8 cellular contexts compared by ENCODE assay signal in genomic region chr10:117175215-117175900, GRCh38. TPM values are rescaled to one million over a fixed set of nuclear protein-coding genes. Genes with fewer than 3 reads are reported as not detected.
DNase-seq lines count a peak whose midpoint lies in the region; ATAC-seq and TF ChIP-seq lines count a peak whose summit lies in the region.

No MANE protein-coding gene starts in this region.

- DNase-seq in T-cell (peak in 19 of 34 experiments; percentile 5 to 35 (median 17)), DMS79 (lab: John Stamatoyannopoulos, UW) (no peak), middle frontal gyrus (ENCODE audit: extremely low spot score, low spot score) (no peak)

- peak overlapping the region in 6 of 11 experiments; percentile 1 to 25 (median 17); a peak in 5 of 22 replicates for H3K27ac ChIP-seq in BLaER1 treated with 17β-estradiol and CSF1 and Interleukin-3, amounts not matched to agents 10 nM and 100 nM
- H3K27ac ChIP-seq in esophagus (ENCODE audit: low read depth in 2 of 2, low read length in 1 of 2) (no peak overlapping the region), neural cell (ENCODE audit: low read length) (no peak overlapping the region)

- H3K9me3 Mint-ChIP-seq in T-cell, result no peaks in the 10 kb centered on the region

- peak overlapping the region; percentile 56 to 74 (median 67) for H3K4me3 ChIP-seq in BLaER1 treated with 17β-estradiol and CSF1 and Interleukin-3, amounts not matched to agents 10 nM and 100 nM
- peak overlapping the region; percentile 42 to 45 for H3K4me3 ChIP-seq in esophagus (ENCODE audit: low read depth in 1 of 2, low read length in 2 of 2)
- H3K4me3 ChIP-seq in neural cell (ENCODE audit: low read length), result peak overlapping the region; percentile 66

- peak overlapping the region; percentile 16 for H2AFZ ChIP-seq in neural cell (ENCODE audit: low read depth, low read length)

- WGBS in esophagus, 2 donors, result 1 to 3% methylated on average over 46 of the region's 46 CpGs

- H3K36me3 Mint-ChIP-seq in T-cell, result no peaks in the 10 kb centered on the region

- H3K27me3 ChIP-seq in BLaER1 treated with 17β-estradiol and CSF1 and Interleukin-3, amounts not matched to agents 10 nM and 100 nM, result peaks cover 4 to 18% (median 6%) of the 10 kb centered on the region in 11 experiments
- H3K27me3 ChIP-seq in esophagus (ENCODE audit: control insufficient read depth in 1 of 2, insufficient read depth in 2 of 2, low read length in 2 of 2) (no peaks in the 10 kb centered on the region), neural cell (ENCODE audit: insufficient read depth, low read depth, low read length) (peaks cover 18% of the 10 kb centered on the region)

- ATAC-seq in GM18868 (IDR thresholded peaks at IDR 0.05; ENCODE audit: unreplicated experiment), result peak; percentile 38
- peak; percentile 41 for ATAC-seq in HG03064 (IDR thresholded peaks at IDR 0.05; ENCODE audit: low read depth, unreplicated experiment)
- ATAC-seq in T-cell (replicated peaks in 1 of 4), result peak; percentile 59 to 69 (median 62)

- CTCF ChIA-PET in T-cell (lab: Charles Lee), result interaction anchor here (0.5 to 3.1 kb wide), 35 partner anchors 9 to 1580 kb away, joined by 3 to 108 read pairs (median 4); partner anchors contain the start of genes CACUL1 (in 1 of the 2) and KCNK18 (in 1 of the 2)

- peaks cover 15 to 18% (median 17%) of the 10 kb centered on the region in 3 donors for H3K4me1 Mint-ChIP-seq in T-cell

- no peaks in the 10 kb centered on the region for H3K9me3 ChIP-seq in BLaER1 treated with 17β-estradiol and CSF1 and Interleukin-3, amounts not matched to agents 10 nM and 100 nM (replicated peaks in 1 of 11)
- H3K9me3 ChIP-seq in esophagus (ENCODE audit: control insufficient read depth in 2 of 2, insufficient read depth in 1 of 2, low read depth in 1 of 2, low read length in 1 of 2) (no peaks in the 10 kb centered on the region), neural cell (ENCODE audit: low read length) (no peaks in the 10 kb centered on the region)

- peak overlapping the region; percentile 84 to 89 (median 88) for H3K4me3 Mint-ChIP-seq in T-cell

- peaks cover 33 to 39% of the 10 kb centered on the region in 2 donors for H3K27me3 Mint-ChIP-seq in T-cell

- H3K36me3 ChIP-seq in BLaER1 treated with 17β-estradiol and CSF1 and Interleukin-3, amounts not matched to agents 10 nM and 100 nM, result no peaks in the 10 kb centered on the region
- no peaks in the 10 kb centered on the region for H3K36me3 ChIP-seq in esophagus (ENCODE audit: control insufficient read depth in 2 of 2, insufficient read depth in 2 of 2, low read length in 1 of 2)
- H3K36me3 ChIP-seq in neural cell (ENCODE audit: insufficient read depth, low read length), result no peaks in the 10 kb centered on the region

- H3F3A ChIP-seq in neural cell (ENCODE audit: insufficient read depth, low read length, poor library complexity, severe bottlenecking), result no peaks in the 10 kb centered on the region

- H3K9ac ChIP-seq in BLaER1 treated with 17β-estradiol and CSF1 and Interleukin-3, amounts not matched to agents 10 nM and 100 nM, result peak overlapping the region; percentile 45 to 73 (median 61); a peak in 20 of 22 replicates
- peak overlapping the region; percentile 45 for H3K9ac ChIP-seq in neural cell (ENCODE audit: low read length)

- no peak for TF ChIP-seq CTCF in neural cell (IDR thresholded peaks at IDR 0.05; ENCODE audit: poor library complexity, severe bottlenecking)

- peak overlapping the region in 1 of 2 donors; percentile 74 for H3K27ac Mint-ChIP-seq in T-cell

- no peaks in the 10 kb centered on the region for H3K9me2 ChIP-seq in neural cell (ENCODE audit: insufficient read depth, low read length)

- 0 out of 22 replicates have a peak, but pooled peaks cover 0 to 8% (median 0%) of the 10 kb centered on the region in 11 experiments for H4K20me1 ChIP-seq in BLaER1 treated with 17β-estradiol and CSF1 and Interleukin-3, amounts not matched to agents 10 nM and 100 nM
- H4K20me1 ChIP-seq in neural cell (ENCODE audit: insufficient read depth), result no peaks in the 10 kb centered on the region

- H3K4me2 ChIP-seq in BLaER1 treated with 17β-estradiol and CSF1 and Interleukin-3, amounts not matched to agents 10 nM and 100 nM, result peak overlapping the region; percentile 87 to 100 (median 98)
- no peak overlapping the region for H3K4me2 ChIP-seq in neural cell (ENCODE audit: low read length)

- POLR2A ChIA-PET in T-cell (lab: Charles Lee), result interaction anchor here (0.6 to 0.7 kb wide), 4 partner anchors 45 to 726 kb away, joined by 3 to 5 read pairs (median 3); no protein-coding TSS in a partner anchor

- TF ChIP-seq RAD21 in neural cell (conservative IDR thresholded peaks at IDR 0.05), result no peak

- H3K4me1 ChIP-seq in BLaER1 treated with 17β-estradiol and CSF1 and Interleukin-3, amounts not matched to agents 10 nM and 100 nM, result peaks cover 7 to 23% (median 15%) of the 10 kb centered on the region in 10 experiments; a peak in 18 of 20 replicates
- H3K4me1 ChIP-seq in esophagus (ENCODE audit: control insufficient read depth in 2 of 2, insufficient read depth in 2 of 2, low read length in 1 of 2), result peaks cover 6 to 7% of the 10 kb centered on the region in 2 donors

- no peak for TF ChIP-seq EP300 in neural cell (conservative IDR thresholded peaks at IDR 0.05; ENCODE audit: poor library complexity, severe bottlenecking)

- no peaks in the 10 kb centered on the region for H3K79me2 ChIP-seq in neural cell (replicated peaks; ENCODE audit: insufficient read depth, low read length)

TF ChIP-seq in neural cell, 6 proteins besides CTCF, POLR2A, EP300 and RAD21:
- TF ChIP-seq MXI1 (conservative IDR thresholded peaks at IDR 0.05; ENCODE audit: poor library complexity, severe bottlenecking) (no peak), SMC3 (conservative IDR thresholded peaks at IDR 0.05; ENCODE audit: poor library complexity) (peak; percentile 51), POLR2AphosphoS5 (IDR thresholded peaks at IDR 0.05) (no peak), TAF1 (IDR thresholded peaks at IDR 0.05; ENCODE audit: low read depth) (no peak)
TF ChIP-seq in neural cell: peak in this region for 1.

RNA-seq across cellular contexts. Expression of gene KCNK18, which starts 21.9 kb away (rescaled TPM):
- total RNA-seq in T-cell, result not detected
- polyA plus RNA-seq in esophagus, result not detected
- polyA plus RNA-seq in neural cell, result not detected in 2 replicates
- polyA minus RNA-seq in neural cell, result not detected in 2 replicates

RNA-seq across cellular contexts. Expression of gene VAX1, which starts 37.3 kb away (rescaled TPM):
- total RNA-seq in T-cell, result not detected
- polyA plus RNA-seq in esophagus, result not detected
- 0.63 and 0.70 TPM in 2 replicates for polyA plus RNA-seq in neural cell
- polyA minus RNA-seq in neural cell, result 0.49 and 0.58 TPM in 2 replicates

Comparison
In these comparisons a context has a peak if more than half of its experiments do, and no peak if none do; other contexts are left out.
1. H3K27ac ChIP-seq: peak in BLaER1 treated with 17β-estradiol and CSF1 and Interleukin-3, amounts not matched to agents 10 nM and 100 nM (6 of 11); none in esophagus (0 of 2) and neural cell (single experiment).
2. DNase-seq: peak in T-cell (19 of 34); none in DMS79 (single experiment) and middle frontal gyrus (single experiment).
3. Peak in every context shown above with its lines, with median percentiles within 50 percentile points of each other: H3K4me3 ChIP-seq and ATAC-seq.